ENCODE assay signal across 25 cellular contexts in genomic region chr12:3262466-3262865, GRCh38.
DNase-seq lines count a peak whose midpoint lies in the region; ATAC-seq and TF ChIP-seq lines count a peak whose summit lies in the region.
"Had no signal": no experiment of that assay in that cellular context is flagged by ENCODE, and none has a peak within 500 bp of the region (broad histone marks: within the 10 kb centered on the region; RNA-seq: fewer than 3 reads in every experiment).

No MANE protein-coding gene starts in this region.

- H3K4me1 ChIP-seq in heart left ventricle, result peaks cover 0 to 100% (median 77%) of the 10 kb centered on the region in 12 donors
- H3K4me1 ChIP-seq: A549, foreskin keratinocyte had no signal

- WGBS in heart left ventricle, 4 donors, result 61 to 69% (median 65%) methylated on average over 10 of the region's 10 CpGs

- no peak for TF ChIP-seq CTCF in heart left ventricle (IDR thresholded peaks at IDR 0.05)

- TF ChIP-seq POLR2A in heart left ventricle (IDR thresholded peaks at IDR 0.05), result no peak

- peaks cover 0 to 3% (median 0%) of the 10 kb centered on the region in 9 donors for H3K36me3 ChIP-seq in heart left ventricle
- H3K36me3 ChIP-seq: stomach had no signal

- no peak overlapping the region for H3K4me3 ChIP-seq in heart left ventricle
- H3K4me3 ChIP-seq: A549, smooth muscle cell, stomach had no signal

- no peaks in the 10 kb centered on the region for H3K27me3 ChIP-seq in heart left ventricle
- H3K27me3 ChIP-seq: foreskin keratinocyte, stomach had no signal

- DNase-seq in heart left ventricle, result peak in 1 of 5 donors; percentile 54
- no peak for DNase-seq in cardiac septum (ENCODE audit: low spot score)
- peak; percentile 84 for DNase-seq in NCI-H146 (lab: John Stamatoyannopoulos, UW)
- peak; percentile 59 for DNase-seq in cerebellar cortex (ENCODE audit: low spot score)
- peak; percentile 53 for DNase-seq in retina
- no peak for DNase-seq in activated CD4-positive, alpha-beta T cell treated with anti-CD3 and anti-CD28 coated beads for 1 hour
- no peak for DNase-seq in activated CD8-positive, alpha-beta memory T cell treated with anti-CD3 and anti-CD28 coated beads for 24 hours
- DNase-seq in activated effector memory CD4-positive, alpha-beta T cell treated with anti-CD3 and anti-CD28 coated beads, Interleukin-2, amount 50 U/mL, for 16 hours, result no peak
- DNase-seq: activated CD4-positive, alpha-beta T cell treated with anti-CD3 and anti-CD28 coated beads, Interleukin-2, amount 10 ng/mL, durations not matched to agents 24 days and 14 days; activated CD8-positive, alpha-beta memory T cell treated with anti-CD3 and anti-CD28 coated beads, Interleukin-2, amount 10 ng/mL, durations not matched to agents 7 days and 5 days; activated naive CD4-positive, alpha-beta T cell treated with anti-CD3 and anti-CD28 coated beads, Interleukin-2, amount 50 U/mL, for 16 hours; AML-193; CD4-positive, alpha-beta T cell; cortex of kidney; foreskin keratinocyte; Kasumi-1; left colon; naive B cell; NCI-H187; stimulated activated CD4-positive, alpha-beta T cell treated with anti-CD3 and anti-CD28 coated beads, Interleukin-1b, Interleukin-23, amount 100 ng/mL, for 48 hours; stomach; T-helper 2 cell had no signal

- intact Hi-C loops in heart left ventricle (cut with DNase I) (no loop called here), cardiac septum (cut with DNase I) (no loop called here)

- H3K9me3 ChIP-seq in heart left ventricle, result no peaks in the 10 kb centered on the region
- H3K9me3 ChIP-seq: A549, stomach had no signal

- H3K27ac ChIP-seq in heart left ventricle, result peak overlapping the region in 10 of 12 donors; percentile 58 to 100 (median 92)
- H3K27ac ChIP-seq: A549, foreskin keratinocyte had no signal

- peak in 1 of 4 donors; percentile 17 for ATAC-seq in heart left ventricle
- ATAC-seq: A549; activated CD8-positive, alpha-beta memory T cell treated with anti-CD3 and anti-CD28 coated beads, Interleukin-2, amount 10 ng/mL, durations not matched to agents 7 days and 5 days; esophagus mucosa; foreskin keratinocyte; left colon had no signal

Comparison
In these comparisons a context has a peak if more than half of its experiments do, and no peak if none do; other contexts are left out.
1. DNase-seq: peak in NCI-H146 (single experiment), cerebellar cortex (single experiment) and retina (single experiment); none in cardiac septum (single experiment), activated CD4-positive, alpha-beta T cell treated with anti-CD3 and anti-CD28 coated beads for 1 hour (single experiment), activated CD8-positive, alpha-beta memory T cell treated with anti-CD3 and anti-CD28 coated beads for 24 hours (single experiment) and activated effector memory CD4-positive, alpha-beta T cell treated with anti-CD3 and anti-CD28 coated beads, Interleukin-2, amount 50 U/mL, for 16 hours (single experiment).